Comparison of ENCODE assay signal across 1 cellular context in the genomic region with DNA sequence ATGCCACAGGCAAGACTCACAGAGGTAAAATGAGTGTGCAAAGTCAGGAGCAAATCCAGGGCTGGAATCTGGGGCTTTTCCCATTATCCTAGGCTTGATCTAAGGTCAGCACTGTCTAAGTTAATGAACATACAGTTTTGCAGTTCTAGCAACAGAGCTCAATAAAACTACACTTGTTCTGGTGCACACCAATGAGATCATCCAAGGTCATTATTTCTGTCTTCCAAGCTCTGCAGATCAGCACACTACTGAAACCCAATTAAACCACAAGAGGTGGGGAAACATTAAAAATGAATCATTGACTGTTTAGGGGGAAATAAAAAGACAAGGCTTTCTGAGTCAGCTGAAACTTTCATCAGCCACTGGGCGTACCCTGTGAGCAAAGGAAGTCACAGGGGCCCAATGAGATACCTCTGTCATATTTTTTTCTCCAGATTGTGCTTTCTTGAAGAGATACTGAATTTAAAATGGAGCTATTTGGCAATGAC.
TF ChIP-seq lines count a peak whose summit lies in the region.

No MANE protein-coding gene starts in this region.

TF ChIP-seq in liver, 16 proteins besides CTCF, POLR2A, EP300 and RAD21 (continued from another document):
- TF ChIP-seq, protein P1, sequence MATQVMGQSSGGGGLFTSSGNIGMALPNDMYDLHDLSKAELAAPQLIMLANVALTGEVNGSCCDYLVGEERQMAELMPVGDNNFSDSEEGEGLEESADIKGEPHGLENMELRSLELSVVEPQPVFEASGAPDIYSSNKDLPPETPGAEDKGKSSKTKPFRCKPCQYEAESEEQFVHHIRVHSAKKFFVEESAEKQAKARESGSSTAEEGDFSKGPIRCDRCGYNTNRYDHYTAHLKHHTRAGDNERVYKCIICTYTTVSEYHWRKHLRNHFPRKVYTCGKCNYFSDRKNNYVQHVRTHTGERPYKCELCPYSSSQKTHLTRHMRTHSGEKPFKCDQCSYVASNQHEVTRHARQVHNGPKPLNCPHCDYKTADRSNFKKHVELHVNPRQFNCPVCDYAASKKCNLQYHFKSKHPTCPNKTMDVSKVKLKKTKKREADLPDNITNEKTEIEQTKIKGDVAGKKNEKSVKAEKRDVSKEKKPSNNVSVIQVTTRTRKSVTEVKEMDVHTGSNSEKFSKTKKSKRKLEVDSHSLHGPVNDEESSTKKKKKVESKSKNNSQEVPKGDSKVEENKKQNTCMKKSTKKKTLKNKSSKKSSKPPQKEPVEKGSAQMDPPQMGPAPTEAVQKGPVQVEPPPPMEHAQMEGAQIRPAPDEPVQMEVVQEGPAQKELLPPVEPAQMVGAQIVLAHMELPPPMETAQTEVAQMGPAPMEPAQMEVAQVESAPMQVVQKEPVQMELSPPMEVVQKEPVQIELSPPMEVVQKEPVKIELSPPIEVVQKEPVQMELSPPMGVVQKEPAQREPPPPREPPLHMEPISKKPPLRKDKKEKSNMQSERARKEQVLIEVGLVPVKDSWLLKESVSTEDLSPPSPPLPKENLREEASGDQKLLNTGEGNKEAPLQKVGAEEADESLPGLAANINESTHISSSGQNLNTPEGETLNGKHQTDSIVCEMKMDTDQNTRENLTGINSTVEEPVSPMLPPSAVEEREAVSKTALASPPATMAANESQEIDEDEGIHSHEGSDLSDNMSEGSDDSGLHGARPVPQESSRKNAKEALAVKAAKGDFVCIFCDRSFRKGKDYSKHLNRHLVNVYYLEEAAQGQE (IDR thresholded peaks at IDR 0.05): peak; percentile 8
- TF ChIP-seq TAF1 (conservative IDR thresholded peaks at IDR 0.05) (no peak), HNF4A (conservative IDR thresholded peaks at IDR 0.05) (no peak), YY1 (IDR thresholded peaks at IDR 0.05) (no peak)
